Comparison of ENCODE assay signal across 12 cellular contexts in genomic region chr10:77500754-77501151, GRCh38.
A peak's percentile ranks its signal among the peaks of the same experiment; 100 is the strongest.
DNase-seq lines count a peak whose midpoint lies in the region; ATAC-seq, FAIRE-seq and TF ChIP-seq lines count a peak whose summit lies in the region.
"Had no signal": no experiment of that assay in that cellular context is flagged by ENCODE, and none has a peak within 500 bp of the region (broad histone marks: within the 10 kb centered on the region; RNA-seq: fewer than 3 reads in every experiment).

No MANE protein-coding gene starts in this region.

- H3K27ac ChIP-seq in esophagus muscularis mucosa (replicated peaks in 1 of 4), result peak overlapping the region in 3 of 4 donors; percentile 13 to 48 (median 15)
- H3K27ac ChIP-seq: ascending aorta had no signal

- no peaks in the 10 kb centered on the region for H3K27me3 ChIP-seq in esophagus muscularis mucosa
- H3K27me3 ChIP-seq: ascending aorta had no signal

- no peak for TF ChIP-seq POLR2A in GM12892 (IDR thresholded peaks at IDR 0.05; ENCODE audit: low read depth, low read length)
- no peak for TF ChIP-seq POLR2A in esophagus muscularis mucosa (IDR thresholded peaks at IDR 0.05; ENCODE audit: low read depth)
- TF ChIP-seq POLR2A in lower leg skin (IDR thresholded peaks at IDR 0.05), result no peak

- WGBS in esophagus muscularis mucosa, result 91% methylated on average over 4 of the region's 4 CpGs
- WGBS in lower leg skin, 2 donors, result 86 to 88% methylated on average over 4 of the region's 4 CpGs

- peak; percentile 97 for FAIRE-seq in GM12892 (lab: Jason Lieb, UNC)

- H3K36me3 ChIP-seq in esophagus muscularis mucosa, result no peaks in the 10 kb centered on the region
- H3K36me3 ChIP-seq: ascending aorta had no signal

- DNase-seq in GM12892 (ENCODE audit: insufficient read length) (no peak), esophagus muscularis mucosa (ENCODE audit: extremely low spot score) (no peak), NCI-H2081 (lab: John Stamatoyannopoulos, UW) (no peak), GM19240 (ENCODE audit: insufficient read length, low spot score) (no peak), lower leg skin (ENCODE audit: low spot score in 2 of 2) (no peak), cerebellar nuclear complex (lab: John Stamatoyannopoulos, UW) (no peak)
- DNase-seq: activated B cell treated with CpG ODN at 0.5 μM for 24 hours, COR-L47, KG1 had no signal

- TF ChIP-seq CTCF in esophagus muscularis mucosa (IDR thresholded peaks at IDR 0.05) (no peak), lower leg skin (IDR thresholded peaks at IDR 0.05) (no peak)

- H3K4me3 ChIP-seq in esophagus muscularis mucosa (no peak overlapping the region), lower leg skin (ENCODE audit: low read depth, poor library complexity, severe bottlenecking) (no peak overlapping the region)
- H3K4me3 ChIP-seq: ascending aorta had no signal

- no peak for TF ChIP-seq EP300 in esophagus muscularis mucosa (IDR thresholded peaks at IDR 0.05)

- peak; percentile 51 for ATAC-seq in GM21528 (IDR thresholded peaks at IDR 0.05; ENCODE audit: low FRiP score, unreplicated experiment)
- peak; percentile 88 for ATAC-seq in HG03442 (IDR thresholded peaks at IDR 0.05; ENCODE audit: unreplicated experiment)

- no peaks in the 10 kb centered on the region for H3K9me3 ChIP-seq in esophagus muscularis mucosa
- H3K9me3 ChIP-seq: ascending aorta had no signal

- intact Hi-C loops in esophagus muscularis mucosa (cut with DNase I), result no loop called here
- intact Hi-C loops in lower leg skin (cut with DNase I; ENCODE audit: low total_unique reads), result no loop called here

- H3K4me1 ChIP-seq in esophagus muscularis mucosa, result peaks cover 6 to 71% (median 58%) of the 10 kb centered on the region in 4 donors
